ENCODE assay signal across 1 cellular context in the genomic region with DNA sequence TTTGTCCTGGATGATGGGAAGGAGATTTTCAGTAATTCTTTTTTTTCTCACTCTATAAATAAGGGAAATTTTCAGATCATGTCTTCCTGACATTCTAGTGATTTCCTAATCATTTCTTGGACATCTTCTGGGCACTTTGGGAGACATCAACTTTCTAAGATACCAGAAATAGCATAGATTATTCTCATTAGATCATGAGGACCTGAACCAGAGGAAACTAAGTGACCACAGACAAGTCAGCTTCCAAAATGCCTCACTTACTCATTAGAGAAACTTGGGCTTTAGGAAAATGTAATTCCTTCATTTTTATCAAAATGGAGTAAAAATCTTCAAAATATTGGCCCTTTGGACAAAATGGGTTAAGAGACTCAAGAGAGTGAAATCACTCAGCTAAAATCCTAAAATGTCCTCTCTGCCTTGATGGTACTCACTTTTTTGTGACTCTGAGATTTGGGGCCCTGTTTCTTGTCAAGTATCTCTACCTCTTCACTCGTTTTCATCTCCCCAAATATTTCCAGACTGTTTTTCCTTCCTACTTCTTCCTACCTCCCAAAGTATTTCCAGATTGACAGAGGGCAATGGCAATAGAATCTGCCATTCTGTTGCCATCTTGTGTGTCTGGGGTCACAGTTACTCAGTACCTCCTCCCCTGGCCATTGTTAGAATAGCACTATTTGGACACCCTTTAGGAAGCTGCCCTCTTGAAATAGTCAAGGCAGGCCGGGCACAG.
TF ChIP-seq lines count a peak whose summit lies in the region.

No MANE protein-coding gene starts in this region.

TF ChIP-seq in K562, 482 proteins besides CTCF, POLR2A, EP300 and RAD21 (continued from another document and continues in another):
- TF ChIP-seq, protein P1, sequence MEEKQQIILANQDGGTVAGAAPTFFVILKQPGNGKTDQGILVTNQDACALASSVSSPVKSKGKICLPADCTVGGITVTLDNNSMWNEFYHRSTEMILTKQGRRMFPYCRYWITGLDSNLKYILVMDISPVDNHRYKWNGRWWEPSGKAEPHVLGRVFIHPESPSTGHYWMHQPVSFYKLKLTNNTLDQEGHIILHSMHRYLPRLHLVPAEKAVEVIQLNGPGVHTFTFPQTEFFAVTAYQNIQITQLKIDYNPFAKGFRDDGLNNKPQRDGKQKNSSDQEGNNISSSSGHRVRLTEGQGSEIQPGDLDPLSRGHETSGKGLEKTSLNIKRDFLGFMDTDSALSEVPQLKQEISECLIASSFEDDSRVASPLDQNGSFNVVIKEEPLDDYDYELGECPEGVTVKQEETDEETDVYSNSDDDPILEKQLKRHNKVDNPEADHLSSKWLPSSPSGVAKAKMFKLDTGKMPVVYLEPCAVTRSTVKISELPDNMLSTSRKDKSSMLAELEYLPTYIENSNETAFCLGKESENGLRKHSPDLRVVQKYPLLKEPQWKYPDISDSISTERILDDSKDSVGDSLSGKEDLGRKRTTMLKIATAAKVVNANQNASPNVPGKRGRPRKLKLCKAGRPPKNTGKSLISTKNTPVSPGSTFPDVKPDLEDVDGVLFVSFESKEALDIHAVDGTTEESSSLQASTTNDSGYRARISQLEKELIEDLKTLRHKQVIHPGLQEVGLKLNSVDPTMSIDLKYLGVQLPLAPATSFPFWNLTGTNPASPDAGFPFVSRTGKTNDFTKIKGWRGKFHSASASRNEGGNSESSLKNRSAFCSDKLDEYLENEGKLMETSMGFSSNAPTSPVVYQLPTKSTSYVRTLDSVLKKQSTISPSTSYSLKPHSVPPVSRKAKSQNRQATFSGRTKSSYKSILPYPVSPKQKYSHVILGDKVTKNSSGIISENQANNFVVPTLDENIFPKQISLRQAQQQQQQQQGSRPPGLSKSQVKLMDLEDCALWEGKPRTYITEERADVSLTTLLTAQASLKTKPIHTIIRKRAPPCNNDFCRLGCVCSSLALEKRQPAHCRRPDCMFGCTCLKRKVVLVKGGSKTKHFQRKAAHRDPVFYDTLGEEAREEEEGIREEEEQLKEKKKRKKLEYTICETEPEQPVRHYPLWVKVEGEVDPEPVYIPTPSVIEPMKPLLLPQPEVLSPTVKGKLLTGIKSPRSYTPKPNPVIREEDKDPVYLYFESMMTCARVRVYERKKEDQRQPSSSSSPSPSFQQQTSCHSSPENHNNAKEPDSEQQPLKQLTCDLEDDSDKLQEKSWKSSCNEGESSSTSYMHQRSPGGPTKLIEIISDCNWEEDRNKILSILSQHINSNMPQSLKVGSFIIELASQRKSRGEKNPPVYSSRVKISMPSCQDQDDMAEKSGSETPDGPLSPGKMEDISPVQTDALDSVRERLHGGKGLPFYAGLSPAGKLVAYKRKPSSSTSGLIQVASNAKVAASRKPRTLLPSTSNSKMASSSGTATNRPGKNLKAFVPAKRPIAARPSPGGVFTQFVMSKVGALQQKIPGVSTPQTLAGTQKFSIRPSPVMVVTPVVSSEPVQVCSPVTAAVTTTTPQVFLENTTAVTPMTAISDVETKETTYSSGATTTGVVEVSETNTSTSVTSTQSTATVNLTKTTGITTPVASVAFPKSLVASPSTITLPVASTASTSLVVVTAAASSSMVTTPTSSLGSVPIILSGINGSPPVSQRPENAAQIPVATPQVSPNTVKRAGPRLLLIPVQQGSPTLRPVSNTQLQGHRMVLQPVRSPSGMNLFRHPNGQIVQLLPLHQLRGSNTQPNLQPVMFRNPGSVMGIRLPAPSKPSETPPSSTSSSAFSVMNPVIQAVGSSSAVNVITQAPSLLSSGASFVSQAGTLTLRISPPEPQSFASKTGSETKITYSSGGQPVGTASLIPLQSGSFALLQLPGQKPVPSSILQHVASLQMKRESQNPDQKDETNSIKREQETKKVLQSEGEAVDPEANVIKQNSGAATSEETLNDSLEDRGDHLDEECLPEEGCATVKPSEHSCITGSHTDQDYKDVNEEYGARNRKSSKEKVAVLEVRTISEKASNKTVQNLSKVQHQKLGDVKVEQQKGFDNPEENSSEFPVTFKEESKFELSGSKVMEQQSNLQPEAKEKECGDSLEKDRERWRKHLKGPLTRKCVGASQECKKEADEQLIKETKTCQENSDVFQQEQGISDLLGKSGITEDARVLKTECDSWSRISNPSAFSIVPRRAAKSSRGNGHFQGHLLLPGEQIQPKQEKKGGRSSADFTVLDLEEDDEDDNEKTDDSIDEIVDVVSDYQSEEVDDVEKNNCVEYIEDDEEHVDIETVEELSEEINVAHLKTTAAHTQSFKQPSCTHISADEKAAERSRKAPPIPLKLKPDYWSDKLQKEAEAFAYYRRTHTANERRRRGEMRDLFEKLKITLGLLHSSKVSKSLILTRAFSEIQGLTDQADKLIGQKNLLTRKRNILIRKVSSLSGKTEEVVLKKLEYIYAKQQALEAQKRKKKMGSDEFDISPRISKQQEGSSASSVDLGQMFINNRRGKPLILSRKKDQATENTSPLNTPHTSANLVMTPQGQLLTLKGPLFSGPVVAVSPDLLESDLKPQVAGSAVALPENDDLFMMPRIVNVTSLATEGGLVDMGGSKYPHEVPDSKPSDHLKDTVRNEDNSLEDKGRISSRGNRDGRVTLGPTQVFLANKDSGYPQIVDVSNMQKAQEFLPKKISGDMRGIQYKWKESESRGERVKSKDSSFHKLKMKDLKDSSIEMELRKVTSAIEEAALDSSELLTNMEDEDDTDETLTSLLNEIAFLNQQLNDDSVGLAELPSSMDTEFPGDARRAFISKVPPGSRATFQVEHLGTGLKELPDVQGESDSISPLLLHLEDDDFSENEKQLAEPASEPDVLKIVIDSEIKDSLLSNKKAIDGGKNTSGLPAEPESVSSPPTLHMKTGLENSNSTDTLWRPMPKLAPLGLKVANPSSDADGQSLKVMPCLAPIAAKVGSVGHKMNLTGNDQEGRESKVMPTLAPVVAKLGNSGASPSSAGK (IDR thresholded peaks at IDR 0.05): no peak
- TF ChIP-seq ELK1 (CRISPR knock-in tag; IDR thresholded peaks at IDR 0.05) (no peak), NCOA4 (IDR thresholded peaks at IDR 0.05; ENCODE audit: partially characterized antibody) (no peak), FOXP4 (CRISPR knock-in tag; IDR thresholded peaks at IDR 0.05; ENCODE audit: borderline replicate concordance) (no peak), SIRT6 (IDR thresholded peaks at IDR 0.05; ENCODE audit: low read depth, low read length) (no peak), PTTG1 (tag; IDR thresholded peaks at IDR 0.05; ENCODE audit: low read depth) (0 out of 2 replicates have a peak, but pooled peaks have one; percentile 49), ZNF707 (CRISPR knock-in tag; conservative IDR thresholded peaks at IDR 0.05) (no peak), SNRNP70 (optimal IDR thresholded peaks at IDR 0.05; ENCODE audit: low read depth, low read length) (no peak), MCM5 (IDR thresholded peaks at IDR 0.05; ENCODE audit: low read depth) (no peak), MEIS2 (IDR thresholded peaks at IDR 0.05; ENCODE audit: partially characterized antibody) (no peak), ATF4 (CRISPR knock-in tag; IDR thresholded peaks at IDR 0.05) (0 out of 2 replicates have a peak, but pooled peaks have one; percentile 57), ZNF217 (CRISPR knock-in tag; IDR thresholded peaks at IDR 0.05) (no peak), SRSF7 (optimal IDR thresholded peaks at IDR 0.05; ENCODE audit: low read depth, low read length) (no peak), BRCA1 (IDR thresholded peaks at IDR 0.05) (no peak), BRCA1 (CRISPR knock-in tag; IDR thresholded peaks at IDR 0.05) (no peak), PURB (CRISPR knock-in tag; IDR thresholded peaks at IDR 0.05; ENCODE audit: low read depth) (no peak), GTF2F1 (IDR thresholded peaks at IDR 0.05; ENCODE audit: low read depth, low read length) (no peak), MYNN (IDR thresholded peaks at IDR 0.05) (no peak), MYNN (CRISPR knock-in tag; IDR thresholded peaks at IDR 0.05) (no peak), NFIC (IDR thresholded peaks at IDR 0.05) (no peak), RUNX1 (IDR thresholded peaks at IDR 0.05; ENCODE audit: low read depth) (no peak), HSF4 (CRISPR knock-in tag; IDR thresholded peaks at IDR 0.05; ENCODE audit: borderline replicate concordance) (no peak), MECOM (CRISPR knock-in tag; IDR thresholded peaks at IDR 0.05) (peak; percentile 49; the same call in 1 of the 2 replicates), BRF2 (IDR thresholded peaks at IDR 0.05; ENCODE audit: borderline replicate concordance, insufficient read depth, insufficient read length) (no peak), ARNT (IDR thresholded peaks at IDR 0.05) (no peak), HDAC8 (tag; IDR thresholded peaks at IDR 0.05) (no peak), U2AF2 (optimal IDR thresholded peaks at IDR 0.05; ENCODE audit: low read depth, low read length) (no peak), ZBTB7A (IDR thresholded peaks at IDR 0.05; ENCODE audit: borderline replicate concordance, control insufficient read depth, low read depth, low read length) (no peak), MTA1 (IDR thresholded peaks at IDR 0.05; ENCODE audit: borderline replicate concordance) (no peak)
- TF ChIP-seq, protein P2, sequence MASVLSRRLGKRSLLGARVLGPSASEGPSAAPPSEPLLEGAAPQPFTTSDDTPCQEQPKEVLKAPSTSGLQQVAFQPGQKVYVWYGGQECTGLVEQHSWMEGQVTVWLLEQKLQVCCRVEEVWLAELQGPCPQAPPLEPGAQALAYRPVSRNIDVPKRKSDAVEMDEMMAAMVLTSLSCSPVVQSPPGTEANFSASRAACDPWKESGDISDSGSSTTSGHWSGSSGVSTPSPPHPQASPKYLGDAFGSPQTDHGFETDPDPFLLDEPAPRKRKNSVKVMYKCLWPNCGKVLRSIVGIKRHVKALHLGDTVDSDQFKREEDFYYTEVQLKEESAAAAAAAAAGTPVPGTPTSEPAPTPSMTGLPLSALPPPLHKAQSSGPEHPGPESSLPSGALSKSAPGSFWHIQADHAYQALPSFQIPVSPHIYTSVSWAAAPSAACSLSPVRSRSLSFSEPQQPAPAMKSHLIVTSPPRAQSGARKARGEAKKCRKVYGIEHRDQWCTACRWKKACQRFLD (CRISPR knock-in tag; IDR thresholded peaks at IDR 0.05): no peak; the same call in none of the 2 replicates
- TF ChIP-seq, protein P3, sequence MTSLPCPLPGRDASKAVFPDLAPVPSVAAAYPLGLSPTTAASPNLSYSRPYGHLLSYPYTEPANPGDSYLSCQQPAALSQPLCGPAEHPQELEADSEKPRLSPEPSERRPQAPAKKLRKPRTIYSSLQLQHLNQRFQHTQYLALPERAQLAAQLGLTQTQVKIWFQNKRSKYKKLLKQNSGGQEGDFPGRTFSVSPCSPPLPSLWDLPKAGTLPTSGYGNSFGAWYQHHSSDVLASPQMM (CRISPR knock-in tag; IDR thresholded peaks at IDR 0.05): no peak
- TF ChIP-seq, protein P4, sequence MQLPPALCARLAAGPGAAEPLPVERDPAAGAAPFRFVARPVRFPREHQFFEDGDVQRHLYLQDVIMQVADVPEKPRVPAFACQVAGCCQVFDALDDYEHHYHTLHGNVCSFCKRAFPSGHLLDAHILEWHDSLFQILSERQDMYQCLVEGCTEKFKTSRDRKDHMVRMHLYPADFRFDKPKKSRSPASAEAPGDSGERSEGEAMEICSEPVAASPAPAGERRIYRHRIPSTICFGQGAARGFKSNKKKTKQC (CRISPR knock-in tag; IDR thresholded peaks at IDR 0.05): no peak
- TF ChIP-seq, protein P5, sequence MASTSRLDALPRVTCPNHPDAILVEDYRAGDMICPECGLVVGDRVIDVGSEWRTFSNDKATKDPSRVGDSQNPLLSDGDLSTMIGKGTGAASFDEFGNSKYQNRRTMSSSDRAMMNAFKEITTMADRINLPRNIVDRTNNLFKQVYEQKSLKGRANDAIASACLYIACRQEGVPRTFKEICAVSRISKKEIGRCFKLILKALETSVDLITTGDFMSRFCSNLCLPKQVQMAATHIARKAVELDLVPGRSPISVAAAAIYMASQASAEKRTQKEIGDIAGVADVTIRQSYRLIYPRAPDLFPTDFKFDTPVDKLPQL (IDR thresholded peaks at IDR 0.05; ENCODE audit: extremely low read depth, insufficient read length): no peak
